In genomic region chr4:90730752-90731151, GRCh38 we compare ENCODE assay signal across 26 cellular contexts.
"Had no signal": no experiment of that assay in that cellular context is flagged by ENCODE, and none has a peak within 500 bp of the region (broad histone marks: within the 10 kb centered on the region; RNA-seq: fewer than 3 reads in every experiment).

No MANE protein-coding gene starts in this region.

- H3K4me3 ChIP-seq: ovary, psoas muscle, right lobe of liver, sigmoid colon, stomach, thoracic aorta, thyroid gland, tibial nerve, upper lobe of left lung, vagina had no signal

- FAIRE-seq: small intestine, urothelium cell line had no signal

- H3K9me3 ChIP-seq: neutrophil, ovary, psoas muscle, right lobe of liver, sigmoid colon, stomach, thoracic aorta, thyroid gland, tibial nerve, upper lobe of left lung, vagina had no signal

- H3K27ac ChIP-seq: neutrophil, ovary, parathyroid adenoma, psoas muscle, right lobe of liver, sigmoid colon, stomach, thoracic aorta, thyroid gland, tibial nerve, upper lobe of left lung, vagina had no signal

- H3K4me1 ChIP-seq: parathyroid adenoma, psoas muscle, right lobe of liver, sigmoid colon, stomach, thyroid gland, tibial nerve, upper lobe of left lung, vagina had no signal

- H3K36me3 ChIP-seq: neutrophil, ovary, right lobe of liver, sigmoid colon, stomach, thoracic aorta, thyroid gland, tibial nerve, upper lobe of left lung, vagina had no signal

- H3K79me2 ChIP-seq: parathyroid adenoma had no signal

- DNase-seq: naive thymus-derived CD8-positive, alpha-beta T cell; nephron progenitor cell; nucleus accumbens; ovary; posterior cingulate gyrus; psoas muscle; right cardiac atrium; right lobe of liver; sigmoid colon; small intestine; stimulated activated CD4-positive, alpha-beta T cell treated with anti-CD3 and anti-CD28 coated beads, Interleukin-15, amount 100 ng/mL, for 24 hours; stimulated activated CD4-positive, alpha-beta T cell treated with anti-CD3 and anti-CD28 coated beads, Interleukin-2, amount 100 ng/mL, for 24 hours; stimulated activated CD4-positive, alpha-beta T cell treated with anti-CD3 and anti-CD28 coated beads, Interleukin-2, amount 100 ng/mL, for 48 hours; stimulated activated CD4-positive, alpha-beta T cell treated with anti-CD3 and anti-CD28 coated beads, Interleukin-4, amount 100 ng/mL, for 24 hours; stimulated activated naive B cell treated with anti-CD40 and anti-IgM and Interleukin-4, amounts not matched to agents 10 μg/mL and 1 μg/mL and 100 μg/mL, for 72 hours; stimulated activated naive CD4-positive, alpha-beta T cell treated with Interleukin-2 at 50 U/mL for 16 hours; stomach; thyroid gland; trophoblast cell; upper lobe of left lung had no signal

- H2AFZ ChIP-seq: parathyroid adenoma had no signal

- H3K9ac ChIP-seq: parathyroid adenoma had no signal

- H3K27me3 ChIP-seq: neutrophil, ovary, right lobe of liver, sigmoid colon, stomach, thyroid gland, tibial nerve, upper lobe of left lung, vagina had no signal
